ENCODE assay signal across 1 cellular context in the genomic region with DNA sequence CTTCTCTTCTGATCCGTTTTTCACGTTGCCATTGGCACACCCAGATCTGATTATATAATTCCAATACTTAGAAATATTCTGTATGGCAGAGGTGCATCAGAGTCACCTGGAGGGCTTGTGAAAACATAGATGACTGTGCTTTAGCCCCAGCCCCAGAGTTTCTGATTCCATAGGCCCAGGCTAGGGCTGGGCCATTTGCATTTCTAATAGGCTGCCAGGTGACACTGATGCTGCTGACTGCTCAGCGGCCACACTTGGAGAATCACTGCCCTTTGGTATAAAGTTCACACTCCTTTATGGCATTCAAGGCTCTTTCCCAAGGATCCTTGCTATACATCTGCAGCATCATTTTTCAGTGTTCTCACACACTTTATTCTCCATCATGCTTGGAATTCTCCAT.
TF ChIP-seq lines count a peak whose summit lies in the region.

No MANE protein-coding gene starts in this region.

TF ChIP-seq in GM23338, 12 proteins besides CTCF, POLR2A, EP300 and RAD21 (continued from another document):
- no peak for TF ChIP-seq JUNB (IDR thresholded peaks at IDR 0.05; ENCODE audit: unreplicated experiment)
- TF ChIP-seq CREB1 (CRISPR knock-in tag; IDR thresholded peaks at IDR 0.05; ENCODE audit: low read depth): no peak
- TF ChIP-seq, protein P1, sequence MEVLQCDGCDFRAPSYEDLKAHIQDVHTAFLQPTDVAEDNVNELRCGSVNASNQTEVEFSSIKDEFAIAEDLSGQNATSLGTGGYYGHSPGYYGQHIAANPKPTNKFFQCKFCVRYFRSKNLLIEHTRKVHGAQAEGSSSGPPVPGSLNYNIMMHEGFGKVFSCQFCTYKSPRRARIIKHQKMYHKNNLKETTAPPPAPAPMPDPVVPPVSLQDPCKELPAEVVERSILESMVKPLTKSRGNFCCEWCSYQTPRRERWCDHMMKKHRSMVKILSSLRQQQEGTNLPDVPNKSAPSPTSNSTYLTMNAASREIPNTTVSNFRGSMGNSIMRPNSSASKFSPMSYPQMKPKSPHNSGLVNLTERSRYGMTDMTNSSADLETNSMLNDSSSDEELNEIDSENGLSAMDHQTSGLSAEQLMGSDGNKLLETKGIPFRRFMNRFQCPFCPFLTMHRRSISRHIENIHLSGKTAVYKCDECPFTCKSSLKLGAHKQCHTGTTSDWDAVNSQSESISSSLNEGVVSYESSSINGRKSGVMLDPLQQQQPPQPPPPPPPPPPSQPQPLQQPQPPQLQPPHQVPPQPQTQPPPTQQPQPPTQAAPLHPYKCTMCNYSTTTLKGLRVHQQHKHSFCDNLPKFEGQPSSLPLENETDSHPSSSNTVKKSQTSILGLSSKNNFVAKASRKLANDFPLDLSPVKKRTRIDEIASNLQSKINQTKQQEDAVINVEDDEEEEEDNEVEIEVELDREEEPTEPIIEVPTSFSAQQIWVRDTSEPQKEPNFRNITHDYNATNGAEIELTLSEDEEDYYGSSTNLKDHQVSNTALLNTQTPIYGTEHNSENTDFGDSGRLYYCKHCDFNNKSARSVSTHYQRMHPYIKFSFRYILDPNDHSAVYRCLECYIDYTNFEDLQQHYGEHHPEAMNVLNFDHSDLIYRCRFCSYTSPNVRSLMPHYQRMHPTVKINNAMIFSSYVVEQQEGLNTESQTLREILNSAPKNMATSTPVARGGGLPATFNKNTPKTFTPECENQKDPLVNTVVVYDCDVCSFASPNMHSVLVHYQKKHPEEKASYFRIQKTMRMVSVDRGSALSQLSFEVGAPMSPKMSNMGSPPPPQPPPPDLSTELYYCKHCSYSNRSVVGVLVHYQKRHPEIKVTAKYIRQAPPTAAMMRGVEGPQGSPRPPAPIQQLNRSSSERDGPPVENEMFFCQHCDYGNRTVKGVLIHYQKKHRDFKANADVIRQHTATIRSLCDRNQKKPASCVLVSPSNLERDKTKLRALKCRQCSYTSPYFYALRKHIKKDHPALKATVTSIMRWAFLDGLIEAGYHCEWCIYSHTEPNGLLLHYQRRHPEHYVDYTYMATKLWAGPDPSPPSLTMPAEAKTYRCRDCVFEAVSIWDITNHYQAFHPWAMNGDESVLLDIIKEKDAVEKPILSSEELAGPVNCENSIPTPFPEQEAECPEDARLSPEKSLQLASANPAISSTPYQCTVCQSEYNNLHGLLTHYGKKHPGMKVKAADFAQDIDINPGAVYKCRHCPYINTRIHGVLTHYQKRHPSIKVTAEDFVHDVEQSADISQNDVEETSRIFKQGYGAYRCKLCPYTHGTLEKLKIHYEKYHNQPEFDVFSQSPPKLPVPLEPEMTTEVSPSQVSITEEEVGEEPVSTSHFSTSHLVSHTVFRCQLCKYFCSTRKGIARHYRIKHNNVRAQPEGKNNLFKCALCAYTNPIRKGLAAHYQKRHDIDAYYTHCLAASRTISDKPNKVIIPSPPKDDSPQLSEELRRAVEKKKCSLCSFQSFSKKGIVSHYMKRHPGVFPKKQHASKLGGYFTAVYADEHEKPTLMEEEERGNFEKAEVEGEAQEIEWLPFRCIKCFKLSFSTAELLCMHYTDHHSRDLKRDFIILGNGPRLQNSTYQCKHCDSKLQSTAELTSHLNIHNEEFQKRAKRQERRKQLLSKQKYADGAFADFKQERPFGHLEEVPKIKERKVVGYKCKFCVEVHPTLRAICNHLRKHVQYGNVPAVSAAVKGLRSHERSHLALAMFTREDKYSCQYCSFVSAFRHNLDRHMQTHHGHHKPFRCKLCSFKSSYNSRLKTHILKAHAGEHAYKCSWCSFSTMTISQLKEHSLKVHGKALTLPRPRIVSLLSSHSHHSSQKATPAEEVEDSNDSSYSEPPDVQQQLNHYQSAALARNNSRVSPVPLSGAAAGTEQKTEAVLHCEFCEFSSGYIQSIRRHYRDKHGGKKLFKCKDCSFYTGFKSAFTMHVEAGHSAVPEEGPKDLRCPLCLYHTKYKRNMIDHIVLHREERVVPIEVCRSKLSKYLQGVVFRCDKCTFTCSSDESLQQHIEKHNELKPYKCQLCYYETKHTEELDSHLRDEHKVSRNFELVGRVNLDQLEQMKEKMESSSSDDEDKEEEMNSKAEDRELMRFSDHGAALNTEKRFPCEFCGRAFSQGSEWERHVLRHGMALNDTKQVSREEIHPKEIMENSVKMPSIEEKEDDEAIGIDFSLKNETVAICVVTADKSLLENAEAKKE (CRISPR knock-in tag; IDR thresholded peaks at IDR 0.05): no peak
- TF ChIP-seq POLR2AphosphoS5 (IDR thresholded peaks at IDR 0.05; ENCODE audit: low read depth): no peak
- no peak for TF ChIP-seq STAT1 (IDR thresholded peaks at IDR 0.05; ENCODE audit: unreplicated experiment)
- TF ChIP-seq, protein P2, sequence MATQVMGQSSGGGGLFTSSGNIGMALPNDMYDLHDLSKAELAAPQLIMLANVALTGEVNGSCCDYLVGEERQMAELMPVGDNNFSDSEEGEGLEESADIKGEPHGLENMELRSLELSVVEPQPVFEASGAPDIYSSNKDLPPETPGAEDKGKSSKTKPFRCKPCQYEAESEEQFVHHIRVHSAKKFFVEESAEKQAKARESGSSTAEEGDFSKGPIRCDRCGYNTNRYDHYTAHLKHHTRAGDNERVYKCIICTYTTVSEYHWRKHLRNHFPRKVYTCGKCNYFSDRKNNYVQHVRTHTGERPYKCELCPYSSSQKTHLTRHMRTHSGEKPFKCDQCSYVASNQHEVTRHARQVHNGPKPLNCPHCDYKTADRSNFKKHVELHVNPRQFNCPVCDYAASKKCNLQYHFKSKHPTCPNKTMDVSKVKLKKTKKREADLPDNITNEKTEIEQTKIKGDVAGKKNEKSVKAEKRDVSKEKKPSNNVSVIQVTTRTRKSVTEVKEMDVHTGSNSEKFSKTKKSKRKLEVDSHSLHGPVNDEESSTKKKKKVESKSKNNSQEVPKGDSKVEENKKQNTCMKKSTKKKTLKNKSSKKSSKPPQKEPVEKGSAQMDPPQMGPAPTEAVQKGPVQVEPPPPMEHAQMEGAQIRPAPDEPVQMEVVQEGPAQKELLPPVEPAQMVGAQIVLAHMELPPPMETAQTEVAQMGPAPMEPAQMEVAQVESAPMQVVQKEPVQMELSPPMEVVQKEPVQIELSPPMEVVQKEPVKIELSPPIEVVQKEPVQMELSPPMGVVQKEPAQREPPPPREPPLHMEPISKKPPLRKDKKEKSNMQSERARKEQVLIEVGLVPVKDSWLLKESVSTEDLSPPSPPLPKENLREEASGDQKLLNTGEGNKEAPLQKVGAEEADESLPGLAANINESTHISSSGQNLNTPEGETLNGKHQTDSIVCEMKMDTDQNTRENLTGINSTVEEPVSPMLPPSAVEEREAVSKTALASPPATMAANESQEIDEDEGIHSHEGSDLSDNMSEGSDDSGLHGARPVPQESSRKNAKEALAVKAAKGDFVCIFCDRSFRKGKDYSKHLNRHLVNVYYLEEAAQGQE (IDR thresholded peaks at IDR 0.05; ENCODE audit: unreplicated experiment): no peak
- no peak for TF ChIP-seq EZH2phosphoT487 (IDR thresholded peaks at IDR 0.05; ENCODE audit: unreplicated experiment)
